In genomic region chr2:158969162-158969716, GRCh38 we compare ENCODE assay signal across 9 cellular contexts. TPM values are rescaled to one million over a fixed set of nuclear protein-coding genes. Genes with fewer than 3 reads are reported as not detected.
DNase-seq lines count a peak whose midpoint lies in the region; ATAC-seq and TF ChIP-seq lines count a peak whose summit lies in the region.
"Had no signal": no experiment of that assay in that cellular context is flagged by ENCODE, and none has a peak within 500 bp of the region (broad histone marks: within the 10 kb centered on the region; RNA-seq: fewer than 3 reads in every experiment).

No MANE protein-coding gene starts in this region.

- peak overlapping the region; percentile 87 for H3K4me2 ChIP-seq in neural progenitor cell

- H3K27me3 Mint-ChIP-seq in T-helper 1 cell treated with Interleukin-12 subunit alpha and Interleukin-12 subunit beta and Interleukin-4 antibody, amounts not matched to agents 30 μg/mL and 1 μg/mL, for 36 hours (ENCODE audit: low read depth): peaks cover 76% of the 10 kb centered on the region
- peaks cover 4% of the 10 kb centered on the region for H3K27me3 Mint-ChIP-seq in neural progenitor cell (ENCODE audit: insufficient read depth, low read depth)

- H4K20me1 ChIP-seq in neural progenitor cell (ENCODE audit: low read depth): peaks cover 33% of the 10 kb centered on the region

- H3K36me3 ChIP-seq in Peyer's patch: no peaks in the 10 kb centered on the region
- H3K36me3 ChIP-seq in esophagus (ENCODE audit: control insufficient read depth in 2 of 2, insufficient read depth in 2 of 2, low read length in 1 of 2): no peaks in the 10 kb centered on the region
- H3K36me3 ChIP-seq in neural progenitor cell: no peaks in the 10 kb centered on the region

- H2AFZ ChIP-seq in neural progenitor cell (replicated peaks): peak overlapping the region; percentile 98

- H3K79me2 ChIP-seq in neural progenitor cell (ENCODE audit: low read depth): peaks cover 3% of the 10 kb centered on the region

- no peak for TF ChIP-seq POLR2A in Peyer's patch (IDR thresholded peaks at IDR 0.05)

- no peaks in the 10 kb centered on the region for H3K36me3 Mint-ChIP-seq in T-helper 1 cell treated with Interleukin-12 subunit alpha and Interleukin-12 subunit beta and Interleukin-4 antibody, amounts not matched to agents 30 μg/mL and 1 μg/mL, for 36 hours (ENCODE audit: low read depth)
- H3K36me3 Mint-ChIP-seq in neural progenitor cell: peaks cover 5% of the 10 kb centered on the region
- H3K36me3 Mint-ChIP-seq: CD4-positive, CD25-positive, alpha-beta regulatory T cell had no signal

- no peak overlapping the region for H3K27ac Mint-ChIP-seq in T-helper 1 cell treated with Interleukin-12 subunit alpha and Interleukin-12 subunit beta and Interleukin-4 antibody, amounts not matched to agents 30 μg/mL and 1 μg/mL, for 36 hours
- H3K27ac Mint-ChIP-seq in neural progenitor cell: peak overlapping the region; percentile 29
- H3K27ac Mint-ChIP-seq: CD4-positive, CD25-positive, alpha-beta regulatory T cell had no signal

- peaks cover 11% of the 10 kb centered on the region for H3K4me1 Mint-ChIP-seq in T-helper 1 cell treated with Interleukin-12 subunit alpha and Interleukin-12 subunit beta and Interleukin-4 antibody, amounts not matched to agents 30 μg/mL and 1 μg/mL, for 36 hours (ENCODE audit: low read depth)
- peaks cover 45% of the 10 kb centered on the region for H3K4me1 Mint-ChIP-seq in neural progenitor cell

- peak overlapping the region; percentile 67 to 94 (median 88) for H3K27ac ChIP-seq in Peyer's patch
- H3K27ac ChIP-seq in esophagus (ENCODE audit: low read depth in 2 of 2, low read length in 1 of 2): peak overlapping the region; percentile 90 to 94
- no peak overlapping the region for H3K27ac ChIP-seq in neural progenitor cell

- H3K4me3 ChIP-seq in Peyer's patch (peak overlapping the region; percentile 45 to 86 (median 72)), esophagus (ENCODE audit: low read depth in 1 of 2, low read length in 2 of 2) (peak overlapping the region; percentile 79 to 91), neural progenitor cell (peak overlapping the region; percentile 83)

- H3F3A ChIP-seq in neural progenitor cell (ENCODE audit: low read depth): peaks cover 38% of the 10 kb centered on the region

- DNase-seq in T-helper 1 cell (no peak), Peyer's patch (peak in 1 of 3 donors; percentile 75), neural progenitor cell (ENCODE audit: low spot score) (no peak)
- DNase-seq in activated effector memory CD4-positive, alpha-beta T cell treated with anti-CD3 and anti-CD28 coated beads, Interleukin-2, amount 50 U/mL, for 16 hours: no peak

- no peak overlapping the region for H3K9ac ChIP-seq in neural progenitor cell

- H3K9me3 ChIP-seq in Peyer's patch (no peaks in the 10 kb centered on the region), esophagus (ENCODE audit: control insufficient read depth in 2 of 2, insufficient read depth in 1 of 2, low read depth in 1 of 2, low read length in 1 of 2) (no peaks in the 10 kb centered on the region), neural progenitor cell (ENCODE audit: low read depth) (no peaks in the 10 kb centered on the region)

- TF ChIP-seq CTCF in Peyer's patch (IDR thresholded peaks at IDR 0.05) (no peak), neural progenitor cell (IDR thresholded peaks at IDR 0.05) (no peak)

- no peaks in the 10 kb centered on the region for H3K9me3 Mint-ChIP-seq in T-helper 1 cell treated with Interleukin-12 subunit alpha and Interleukin-12 subunit beta and Interleukin-4 antibody, amounts not matched to agents 30 μg/mL and 1 μg/mL, for 36 hours
- no peaks in the 10 kb centered on the region for H3K9me3 Mint-ChIP-seq in neural progenitor cell

- H3K27me3 ChIP-seq in Peyer's patch (no peaks in the 10 kb centered on the region), esophagus (ENCODE audit: control insufficient read depth in 1 of 2, insufficient read depth in 2 of 2, low read length in 2 of 2) (no peaks in the 10 kb centered on the region), neural progenitor cell (peaks cover 86% of the 10 kb centered on the region)

- ATAC-seq in HG03097 (IDR thresholded peaks at IDR 0.05; ENCODE audit: low FRiP score, unreplicated experiment) (no peak), HG02981 (IDR thresholded peaks at IDR 0.05; ENCODE audit: unreplicated experiment) (no peak)

- H3K4me1 ChIP-seq in Peyer's patch: peaks cover 0 to 19% (median 0%) of the 10 kb centered on the region in 4 donors
- peaks cover 0 to 2% of the 10 kb centered on the region in 2 donors for H3K4me1 ChIP-seq in esophagus (ENCODE audit: control insufficient read depth in 2 of 2, insufficient read depth in 2 of 2, low read length in 1 of 2)
- peaks cover 26% of the 10 kb centered on the region for H3K4me1 ChIP-seq in neural progenitor cell

- WGBS in esophagus, 2 donors: 1% methylated on average over 36 of the region's 36 CpGs

- H3K4me3 Mint-ChIP-seq in T-helper 1 cell treated with Interleukin-12 subunit alpha and Interleukin-12 subunit beta and Interleukin-4 antibody, amounts not matched to agents 30 μg/mL and 1 μg/mL, for 36 hours: peak overlapping the region; percentile 82
- peak overlapping the region; percentile 98 for H3K4me3 Mint-ChIP-seq in neural progenitor cell

RNA-seq across cellular contexts. Expression of gene TANC1, which starts 0.8 kb away (rescaled TPM):
- total RNA-seq in Peyer's patch (10 to 100 TPM; 27.1 to 57.4 (median 55.1) TPM), neural progenitor cell (ENCODE audit: low replicate concordance) (7.5 and 11.9 TPM in 2 replicates)
- 10 to 100 TPM; 18.1 to 21.4 TPM for polyA plus RNA-seq in esophagus
